Comparison of ENCODE assay signal across 26 cellular contexts in the genomic region with DNA sequence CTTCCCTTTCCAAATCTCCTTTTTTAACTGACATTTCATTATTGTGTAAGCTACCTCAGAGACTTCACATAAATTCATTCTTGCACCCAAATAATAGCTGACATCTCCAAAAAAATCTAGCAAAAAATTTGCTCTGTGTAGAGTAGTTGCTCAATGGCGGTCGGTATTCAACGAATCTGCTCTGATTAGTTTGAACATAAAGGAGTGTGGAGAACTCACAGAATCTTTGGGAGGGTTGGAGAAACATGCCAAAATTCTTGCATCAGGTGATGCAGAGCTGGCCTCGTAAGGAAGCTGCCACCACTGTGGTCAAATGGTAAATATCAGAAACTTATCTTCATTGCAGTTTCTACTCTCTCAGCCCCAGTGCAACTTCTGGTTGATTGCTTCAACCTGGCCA.
"Had no signal": no experiment of that assay in that cellular context is flagged by ENCODE, and none has a peak within 500 bp of the region (broad histone marks: within the 10 kb centered on the region; RNA-seq: fewer than 3 reads in every experiment).

No MANE protein-coding gene starts in this region.

- H3K27me3 ChIP-seq: gastroesophageal sphincter, right lobe of liver, spleen, testis, transverse colon had no signal

- DNase-seq: effector CD4-positive, alpha-beta T cell; endodermal cell; foreskin fibroblast; glutamatergic neuron; kidney; left cardiac atrium; left ventricle myocardium inferior; mesenchymal stem cell; naive B cell; occipital lobe; retina; right lobe of liver; spleen; stimulated activated CD4-positive, alpha-beta T cell treated with anti-CD3 and anti-CD28 coated beads, Interleukin-15, amount 100 ng/mL, for 24 hours; stimulated activated CD4-positive, alpha-beta T cell treated with anti-CD3 and anti-CD28 coated beads, Interleukin-1b, Interleukin-23, amount 100 ng/mL, for 48 hours; stimulated activated CD4-positive, alpha-beta T cell treated with anti-CD3 and anti-CD28 coated beads, Interleukin-4, amount 100 ng/mL, for 24 hours; testis; transverse colon had no signal

- H3K27me3 Mint-ChIP-seq: stimulated activated memory B cell treated with anti-CD40 and anti-IgM and Interleukin-4, amounts not matched to agents 10 μg/mL and 1 μg/mL and 100 μg/mL, for 72 hours; stimulated activated naive CD8-positive, alpha-beta T cell treated with anti-CD3 and anti-CD28 coated beads, Interleukin-15, Interleukin-2, amounts not matched to agents 100 ng/mL and 50 ng/mL, for 24 hours had no signal

- H2AFZ ChIP-seq: parathyroid adenoma had no signal

- H3K9ac ChIP-seq: parathyroid adenoma had no signal

- H3K4me3 Mint-ChIP-seq: endodermal cell; naive B cell; nephron; stimulated activated memory B cell treated with anti-CD40 and anti-IgM and Interleukin-4, amounts not matched to agents 10 μg/mL and 1 μg/mL and 100 μg/mL, for 72 hours; stimulated activated naive CD8-positive, alpha-beta T cell treated with anti-CD3 and anti-CD28 coated beads, Interleukin-15, Interleukin-2, amounts not matched to agents 100 ng/mL and 50 ng/mL, for 24 hours had no signal

- H3K4me1 Mint-ChIP-seq: endodermal cell; naive B cell; nephron; stimulated activated memory B cell treated with anti-CD40 and anti-IgM and Interleukin-4, amounts not matched to agents 10 μg/mL and 1 μg/mL and 100 μg/mL, for 72 hours had no signal

- H3K36me3 Mint-ChIP-seq: naive B cell; stimulated activated memory B cell treated with anti-CD40 and anti-IgM and Interleukin-4, amounts not matched to agents 10 μg/mL and 1 μg/mL and 100 μg/mL, for 72 hours had no signal

- H3K36me3 ChIP-seq: gastroesophageal sphincter, left ventricle myocardium inferior, prostate gland, right lobe of liver, spleen, transverse colon had no signal

- H3K27ac Mint-ChIP-seq: endodermal cell; naive B cell; nephron; stimulated activated memory B cell treated with anti-CD40 and anti-IgM and Interleukin-4, amounts not matched to agents 10 μg/mL and 1 μg/mL and 100 μg/mL, for 72 hours; stimulated activated naive CD8-positive, alpha-beta T cell treated with anti-CD3 and anti-CD28 coated beads, Interleukin-15, Interleukin-2, amounts not matched to agents 100 ng/mL and 50 ng/mL, for 24 hours had no signal

- H3K4me1 ChIP-seq: gastroesophageal sphincter, left ventricle myocardium inferior, parathyroid adenoma, prostate gland, right lobe of liver, spleen, testis, transverse colon had no signal

- H3K79me2 ChIP-seq: parathyroid adenoma had no signal

- ATAC-seq: gastroesophageal sphincter; left cardiac atrium; right lobe of liver; stimulated activated memory B cell treated with anti-CD40 and anti-IgM and Interleukin-4, amounts not matched to agents 10 μg/mL and 1 μg/mL and 100 μg/mL, for 72 hours had no signal

- H3K4me3 ChIP-seq: coronary artery, gastroesophageal sphincter, left ventricle myocardium inferior, lung, prostate gland, right lobe of liver, spleen, testis, transverse colon had no signal

- H3K9me3 ChIP-seq: gastroesophageal sphincter, prostate gland, right lobe of liver, spleen, testis, transverse colon had no signal

- H3K27ac ChIP-seq: coronary artery, gastroesophageal sphincter, left ventricle myocardium inferior, parathyroid adenoma, prostate gland, right lobe of liver, testis, transverse colon had no signal

- H3K9me3 Mint-ChIP-seq: endodermal cell; nephron; stimulated activated memory B cell treated with anti-CD40 and anti-IgM and Interleukin-4, amounts not matched to agents 10 μg/mL and 1 μg/mL and 100 μg/mL, for 72 hours; stimulated activated naive CD8-positive, alpha-beta T cell treated with anti-CD3 and anti-CD28 coated beads, Interleukin-15, Interleukin-2, amounts not matched to agents 100 ng/mL and 50 ng/mL, for 24 hours had no signal
